Comparison of ENCODE assay signal across 12 cellular contexts in the genomic region with DNA sequence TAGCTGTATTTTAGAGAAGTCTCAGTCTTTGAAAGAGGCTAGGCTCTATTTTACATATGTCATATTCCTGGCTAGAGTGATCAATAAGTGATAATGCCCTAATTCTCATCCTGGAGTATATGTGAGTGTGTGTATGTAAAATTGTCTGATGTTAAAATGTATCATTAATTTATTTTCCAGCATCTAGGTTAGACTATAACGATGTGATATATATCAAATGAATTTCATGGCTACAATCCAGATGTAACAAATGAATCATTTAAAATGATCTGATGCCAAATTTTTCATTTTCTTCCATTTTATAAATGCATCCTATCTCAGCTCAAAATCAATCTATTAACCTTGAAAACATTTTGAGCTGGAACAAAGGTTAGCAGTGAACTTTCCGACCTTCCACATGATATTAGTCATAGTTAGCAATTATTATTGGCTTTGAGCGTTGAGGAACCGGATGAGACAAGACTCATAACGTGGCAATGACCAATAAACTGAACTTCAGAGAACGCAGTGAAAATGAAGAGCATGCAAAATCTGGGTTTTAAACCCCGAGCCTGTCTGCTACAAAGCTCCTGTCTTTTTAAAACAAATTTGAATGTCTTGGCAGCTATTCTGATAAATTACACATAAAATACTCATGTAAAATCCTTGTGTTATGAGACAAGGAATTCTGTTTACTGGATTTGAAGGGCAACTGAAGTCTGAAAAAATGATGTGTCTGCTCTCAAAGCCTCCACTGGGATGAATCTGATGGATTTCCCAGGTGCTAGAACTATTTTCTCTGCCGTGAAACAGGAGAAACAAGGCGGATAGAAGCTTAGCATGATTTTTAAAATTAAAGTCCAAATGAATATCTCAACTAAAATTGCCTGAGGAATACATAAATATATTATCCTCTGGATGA.
DNase-seq lines count a peak whose midpoint lies in the region; ATAC-seq and TF ChIP-seq lines count a peak whose summit lies in the region.
"Had no signal": no experiment of that assay in that cellular context is flagged by ENCODE, and none has a peak within 500 bp of the region (broad histone marks: within the 10 kb centered on the region; RNA-seq: fewer than 3 reads in every experiment).

No MANE protein-coding gene starts in this region.

- WGBS in mammary epithelial cell (ENCODE audit: low coverage, missing lambda C conversion rate): 20% methylated on average over 8 of the region's 9 CpGs

- intact Hi-C loops in mammary epithelial cell (cut with micrococcal nuclease): no loop called here

- ATAC-seq in HG02852 (IDR thresholded peaks at IDR 0.05; ENCODE audit: unreplicated experiment): no peak

- H3K9ac ChIP-seq in mammary epithelial cell (ENCODE audit: insufficient read depth, low read length): peak overlapping the region; percentile 52
- H3K9ac ChIP-seq: BLaER1 treated with 17β-estradiol and CSF1 and Interleukin-3, amounts not matched to agents 10 nM and 100 nM had no signal

- no TSS peak for BruUV-seq in mammary epithelial cell (replicated peaks; lab: Mats Ljungman, UMichigan)

- peak overlapping the region; percentile 85 for H3K4me2 ChIP-seq in mammary epithelial cell (ENCODE audit: insufficient read depth, low read depth, low read length)
- H3K4me2 ChIP-seq: BLaER1 treated with 17β-estradiol and CSF1 and Interleukin-3, amounts not matched to agents 10 nM and 100 nM had no signal

- peak overlapping the region; percentile 85 for H2AFZ ChIP-seq in mammary epithelial cell (ENCODE audit: low read depth, low read length)

- peak overlapping the region in 1 of 3 experiments; percentile 30 for H3K4me3 ChIP-seq in mammary epithelial cell (replicated peaks in 1 of 3; ENCODE audit: insufficient read depth in 1 of 3, low read depth in 2 of 3, low read length in 3 of 3)
- H3K4me3 ChIP-seq: BLaER1 treated with 17β-estradiol and CSF1 and Interleukin-3, amounts not matched to agents 10 nM and 100 nM had no signal

- CTCF ChIA-PET in mammary epithelial cell (lab: Charles Lee; ENCODE audit: low non-redundant PET): no interaction called here

- H3K4me3 Mint-ChIP-seq in mesothelial cell of epicardium (no peak overlapping the region), type B pancreatic cell (no peak overlapping the region)
- H3K4me3 Mint-ChIP-seq: brain had no signal

- H3K4me1 ChIP-seq in mammary epithelial cell (ENCODE audit: insufficient read depth, low read length): peaks cover 16% of the 10 kb centered on the region
- H3K4me1 ChIP-seq: BLaER1 treated with 17β-estradiol and CSF1 and Interleukin-3, amounts not matched to agents 10 nM and 100 nM had no signal

- H3K79me2 ChIP-seq in mammary epithelial cell (ENCODE audit: insufficient read depth, low read length): no peaks in the 10 kb centered on the region

- DNase-seq in AG20443 (ENCODE audit: low spot score) (peak; percentile 65), LHCN-M2 (ENCODE audit: low read depth) (peak; percentile 74), mammary epithelial cell (peak; percentile 85), mesothelial cell of epicardium (ENCODE audit: low spot score in 2 of 2, unreplicated experiment in 2 of 2) (no peak), Ammon's horn (ENCODE audit: low spot score) (no peak), kidney glomerular epithelial cell (lab: John Stamatoyannopoulos, UW) (no peak), type B pancreatic cell (ENCODE audit: extremely low spot score, unreplicated experiment) (no peak)
- DNase-seq: midbrain, NCI-H526 treated with DMSO at 0.1 percent for 48 hours had no signal

- H4K20me1 ChIP-seq in mammary epithelial cell (ENCODE audit: insufficient read depth, low read length): no peaks in the 10 kb centered on the region
- H4K20me1 ChIP-seq: BLaER1 treated with 17β-estradiol and CSF1 and Interleukin-3, amounts not matched to agents 10 nM and 100 nM had no signal

- dilution Hi-C loops in mammary epithelial cell (cut with HindIII; ENCODE audit: low sequenced_read_pairs): no loop called here

- in situ Hi-C loops in mammary epithelial cell (cut with MboI; ENCODE audit: low sequenced_read_pairs in 2 of 2): no loop called here

- TF ChIP-seq CTCF in mammary epithelial cell (conservative IDR thresholded peaks at IDR 0.05 in 1 of 2, IDR thresholded peaks at IDR 0.05 in 1 of 2; ENCODE audit: extremely low read depth in 1 of 2, insufficient read depth in 1 of 2, low read depth in 1 of 2, low read length in 2 of 2): no peak
- no peak for TF ChIP-seq CTCF in mesothelial cell of epicardium (IDR thresholded peaks at IDR 0.05; ENCODE audit: unreplicated experiment)
- no peak for TF ChIP-seq CTCF in type B pancreatic cell (conservative IDR thresholded peaks at IDR 0.05)

- H3K4me1 Mint-ChIP-seq in mesothelial cell of epicardium (peaks cover 16% of the 10 kb centered on the region), type B pancreatic cell (ENCODE audit: unreplicated experiment) (peaks cover 3% of the 10 kb centered on the region)

- H3K9me3 Mint-ChIP-seq in mesothelial cell of epicardium (no peaks in the 10 kb centered on the region), type B pancreatic cell (no peaks in the 10 kb centered on the region)

- peak overlapping the region; percentile 69 for H3K27ac ChIP-seq in mammary epithelial cell (ENCODE audit: insufficient read depth, low read depth, low read length)
- H3K27ac ChIP-seq: BLaER1 treated with 17β-estradiol and CSF1 and Interleukin-3, amounts not matched to agents 10 nM and 100 nM had no signal

- no peaks in the 10 kb centered on the region for H3K27me3 ChIP-seq in mammary epithelial cell (ENCODE audit: insufficient read depth, low read length)
- H3K27me3 ChIP-seq: BLaER1 treated with 17β-estradiol and CSF1 and Interleukin-3, amounts not matched to agents 10 nM and 100 nM had no signal

- H3K27ac Mint-ChIP-seq in mesothelial cell of epicardium (peak overlapping the region; percentile 52), type B pancreatic cell (no peak overlapping the region)
- H3K27ac Mint-ChIP-seq: brain had no signal

- no peaks in the 10 kb centered on the region for H3K36me3 ChIP-seq in mammary epithelial cell (ENCODE audit: insufficient read depth, low read length)
- H3K36me3 ChIP-seq: BLaER1 treated with 17β-estradiol and CSF1 and Interleukin-3, amounts not matched to agents 10 nM and 100 nM had no signal

- H3K27me3 Mint-ChIP-seq in mesothelial cell of epicardium (ENCODE audit: low read depth) (no peaks in the 10 kb centered on the region), type B pancreatic cell (peaks cover 5% of the 10 kb centered on the region)
- H3K27me3 Mint-ChIP-seq: brain had no signal

- no peaks in the 10 kb centered on the region for H3K36me3 Mint-ChIP-seq in mesothelial cell of epicardium
- no peaks in the 10 kb centered on the region for H3K36me3 Mint-ChIP-seq in type B pancreatic cell
- H3K36me3 Mint-ChIP-seq: brain had no signal

- no peaks in the 10 kb centered on the region for H3K9me3 ChIP-seq in mammary epithelial cell (replicated peaks; ENCODE audit: insufficient read depth, low read length)

Comparison
In these comparisons a context has a peak if more than half of its experiments do, and no peak if none do; other contexts are left out.
1. DNase-seq: peak in AG20443 (single experiment), LHCN-M2 (single experiment) and mammary epithelial cell (single experiment); none in mesothelial cell of epicardium (0 of 2), Ammon's horn (single experiment), kidney glomerular epithelial cell (single experiment) and type B pancreatic cell (single experiment).